12 cellular contexts compared by ENCODE assay signal in the genomic region with DNA sequence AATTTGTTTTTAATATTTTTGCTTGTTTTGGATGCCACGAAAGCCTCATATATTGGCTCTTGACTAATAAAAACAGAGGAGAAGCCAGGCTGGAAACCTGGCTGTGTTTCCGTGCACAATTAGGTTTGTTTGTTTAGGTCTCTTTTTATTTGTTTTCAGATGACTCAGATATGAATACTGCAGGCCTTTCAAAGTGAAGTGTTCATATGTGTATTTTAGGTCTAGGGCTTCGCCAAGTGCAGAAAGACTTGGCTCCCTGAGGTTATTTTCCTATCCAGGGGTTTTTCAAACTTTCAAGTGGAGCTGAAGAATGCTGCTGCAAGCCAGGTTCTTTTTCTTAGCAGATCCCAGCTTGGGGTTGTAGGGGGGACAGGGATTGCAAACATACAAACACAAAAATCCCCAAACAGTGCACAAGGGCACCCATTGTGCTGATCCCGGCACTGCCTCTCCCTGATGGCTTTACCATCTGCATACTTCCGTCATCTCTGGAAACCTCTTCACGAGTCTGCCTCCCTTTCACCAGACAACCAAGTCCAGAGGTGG.
DNase-seq lines count a peak whose midpoint lies in the region; ATAC-seq and TF ChIP-seq lines count a peak whose summit lies in the region.
"Had no signal": no experiment of that assay in that cellular context is flagged by ENCODE, and none has a peak within 500 bp of the region (broad histone marks: within the 10 kb centered on the region; RNA-seq: fewer than 3 reads in every experiment).

No MANE protein-coding gene starts in this region.

- intact Hi-C loops in Right ventricle myocardium superior (cut with DNase I) = no loop called here
- intact Hi-C loops in cardiac septum (cut with DNase I) = loop anchor here (10.0 kb wide), 1 partner anchor 302 kb away; the partner anchor contains the start of gene RBPJ

- H3K9me3 ChIP-seq in endodermal cell (ENCODE audit: control insufficient read depth, low read length) = no peaks in the 10 kb centered on the region

- H3K4me1 ChIP-seq in endodermal cell (ENCODE audit: control insufficient read depth, insufficient read depth, low read length) = no peaks in the 10 kb centered on the region

- no peak overlapping the region for H3K27ac ChIP-seq in endodermal cell (ENCODE audit: low read depth, low read length)

- DNase-seq in Right ventricle myocardium superior (no peak), cardiac septum (ENCODE audit: low spot score) (no peak), islet precursor cell (peak; percentile 46), endodermal cell (no peak), activated gamma-delta T cell treated with Interleukin-2 at 50 U/mL for 16 hours (no peak), T-helper 1 cell (no peak)
- DNase-seq: NCI-H226 had no signal

- 90 to 92% methylated on average over 5 to 6 of the region's 6 CpGs for WGBS in endodermal cell (ENCODE audit: insufficient coverage in 1 of 2, insufficient read length in 1 of 2), 2 experiments

- H3K27ac Mint-ChIP-seq in endodermal cell = no peak overlapping the region
- H3K27ac Mint-ChIP-seq: memory B cell had no signal

- peak; percentile 49 for ATAC-seq in Right ventricle myocardium superior (ENCODE audit: poor library complexity)
- no peak for ATAC-seq in HG02763 (IDR thresholded peaks at IDR 0.05; ENCODE audit: unreplicated experiment)

- H3K4me3 ChIP-seq in WI38 (ENCODE audit: low read depth, low read length) (peak overlapping the region; percentile 18), endodermal cell (ENCODE audit: low read length) (no peak overlapping the region)

- H3K4me1 Mint-ChIP-seq in endodermal cell = peaks cover 4% of the 10 kb centered on the region
- H3K4me1 Mint-ChIP-seq: memory B cell had no signal

- no peak overlapping the region for H3K9ac ChIP-seq in endodermal cell (ENCODE audit: extremely low read depth, low read length, poor library complexity, severe bottlenecking)

- no peaks in the 10 kb centered on the region for H3K27me3 ChIP-seq in endodermal cell (ENCODE audit: control insufficient read depth, insufficient read depth, low read length, poor library complexity, severe bottlenecking)

- H3K9me3 Mint-ChIP-seq in endodermal cell = no peaks in the 10 kb centered on the region
- H3K9me3 Mint-ChIP-seq: activated naive CD4-positive, alpha-beta T cell treated with anti-CD3 and anti-CD28 coated beads, Interleukin-2, amount 50 U/mL, for 24 hours; CD14-positive monocyte; memory B cell had no signal

- H3K27me3 Mint-ChIP-seq in endodermal cell (ENCODE audit: insufficient read depth) = peaks cover 6% of the 10 kb centered on the region

- H3K4me3 Mint-ChIP-seq in endodermal cell = no peak overlapping the region
- H3K4me3 Mint-ChIP-seq: activated naive CD4-positive, alpha-beta T cell treated with anti-CD3 and anti-CD28 coated beads, Interleukin-2, amount 50 U/mL, for 24 hours; CD14-positive monocyte; memory B cell had no signal

- H3K36me3 Mint-ChIP-seq in endodermal cell (ENCODE audit: low read depth) = no peaks in the 10 kb centered on the region
- H3K36me3 Mint-ChIP-seq: activated naive CD4-positive, alpha-beta T cell treated with anti-CD3 and anti-CD28 coated beads, Interleukin-2, amount 50 U/mL, for 24 hours; CD14-positive monocyte; memory B cell had no signal

- no peaks in the 10 kb centered on the region for H3K36me3 ChIP-seq in endodermal cell (ENCODE audit: control insufficient read depth, insufficient read depth, low read length)

- TF ChIP-seq CTCF in WI38 (IDR thresholded peaks at IDR 0.05; ENCODE audit: low read depth, low read length) (no peak), endodermal cell (conservative IDR thresholded peaks at IDR 0.05) (no peak)
